ENCODE assay signal across 16 cellular contexts in the genomic region with DNA sequence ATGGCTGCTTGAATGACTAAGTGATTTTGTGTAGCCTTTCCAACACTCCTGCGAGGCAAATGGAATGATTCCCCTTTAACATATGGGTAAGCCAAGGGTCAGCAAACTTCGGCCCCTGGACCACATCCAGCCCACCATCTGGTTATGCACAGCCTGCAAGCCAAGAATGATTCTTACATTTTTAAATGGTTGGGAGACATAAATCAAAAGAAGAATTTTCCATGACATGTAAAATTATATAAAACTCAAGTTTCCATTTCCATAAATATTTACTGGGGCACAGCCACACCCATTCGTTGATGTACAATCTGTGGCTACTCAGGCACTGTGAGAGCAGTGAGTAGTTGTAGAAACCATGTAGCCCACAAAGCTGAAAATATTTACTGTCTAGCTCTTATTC. TPM values are rescaled to one million over a fixed set of nuclear protein-coding genes. Genes with fewer than 3 reads are reported as not detected.
DNase-seq lines count a peak whose midpoint lies in the region; ATAC-seq, FAIRE-seq and TF ChIP-seq lines count a peak whose summit lies in the region.
"Had no signal": no experiment of that assay in that cellular context is flagged by ENCODE, and none has a peak within 500 bp of the region (broad histone marks: within the 10 kb centered on the region; RNA-seq: fewer than 3 reads in every experiment).

No MANE protein-coding gene starts in this region.

- H3K27ac ChIP-seq in fibroblast of lung (ENCODE audit: insufficient read depth, low read length) = peak overlapping the region; percentile 66
- H3K27ac ChIP-seq in mesenchymal stem cell (ENCODE audit: low read length, poor library complexity, severe bottlenecking) = no peak overlapping the region

- H3K4me1 ChIP-seq in fibroblast of lung (ENCODE audit: control insufficient read depth, extremely low read depth, insufficient read depth, low read length) = peaks cover 8% of the 10 kb centered on the region
- peaks cover 5% of the 10 kb centered on the region for H3K4me1 ChIP-seq in mesenchymal stem cell (ENCODE audit: control insufficient read depth, insufficient read depth, low read depth, low read length)

- no peak overlapping the region for H3K23ac ChIP-seq in mesenchymal stem cell (ENCODE audit: low read length in 2 of 2)

- peaks cover 8% of the 10 kb centered on the region for H3K36me3 Mint-ChIP-seq in nephron progenitor cell (ENCODE audit: low read depth)

- no peak for ATAC-seq in HG02678 (IDR thresholded peaks at IDR 0.05; ENCODE audit: unreplicated experiment)

- H2BK120ac ChIP-seq in mesenchymal stem cell (ENCODE audit: low read depth, low read length) = no peak overlapping the region

- no peak overlapping the region for H2AK5ac ChIP-seq in mesenchymal stem cell (ENCODE audit: low read length, severe bottlenecking)

- DNase-seq in AG08395 (ENCODE audit: low spot score) (peak; percentile 57), M059J (ENCODE audit: low read depth) (peak; percentile 7), fibroblast of lung (ENCODE audit: low read depth in 2 of 2) (peak; percentile 68 to 98), mesenchymal stem cell (peak; percentile 24), nephron progenitor cell (no peak), NCI-H774 (lab: John Stamatoyannopoulos, UW) (no peak), GM19239 (ENCODE audit: insufficient read length, low spot score) (no peak)
- DNase-seq: activated naive CD8-positive, alpha-beta T cell treated with anti-CD3 and anti-CD28 coated beads for 36 hours; DMS79; mammary epithelial cell; NCI-H526 treated with DMSO at 0.1 percent for 48 hours; occipital lobe; SHP77; stimulated activated CD8-positive, alpha-beta memory T cell treated with anti-CD3 and anti-CD28 coated beads, Interleukin-4, amount 100 ng/mL, for 48 hours had no signal

- H3K4me3 Mint-ChIP-seq in nephron progenitor cell = no peak overlapping the region
- H3K4me3 Mint-ChIP-seq: activated naive CD8-positive, alpha-beta T cell treated with anti-CD3 and anti-CD28 coated beads for 36 hours had no signal

- 73% methylated on average over 2 of the region's 3 CpGs for WGBS in mesenchymal stem cell

- H2BK5ac ChIP-seq in mesenchymal stem cell (ENCODE audit: low read depth, low read length, poor library complexity, severe bottlenecking) = no peak overlapping the region

- H3K9me3 ChIP-seq in fibroblast of lung (ENCODE audit: control insufficient read depth, insufficient read depth, low read depth, low read length) (no peaks in the 10 kb centered on the region), mesenchymal stem cell (ENCODE audit: control insufficient read depth, low read length) (no peaks in the 10 kb centered on the region)

- H4K20me1 ChIP-seq in fibroblast of lung (ENCODE audit: control insufficient read depth, extremely low read depth, insufficient read depth, low read length) = no peaks in the 10 kb centered on the region

- H2AFZ ChIP-seq in fibroblast of lung (ENCODE audit: low read length) = no peak overlapping the region
- no peak overlapping the region for H2AFZ ChIP-seq in mesenchymal stem cell (ENCODE audit: low read depth, low read length)

- H3K27me3 Mint-ChIP-seq in nephron progenitor cell (ENCODE audit: low read depth, poor library complexity) = peaks cover 3% of the 10 kb centered on the region
- H3K27me3 Mint-ChIP-seq: activated naive CD8-positive, alpha-beta T cell treated with anti-CD3 and anti-CD28 coated beads for 36 hours had no signal

- no peak overlapping the region for H4K8ac ChIP-seq in mesenchymal stem cell (ENCODE audit: low read length)

- TF ChIP-seq CTCF in fibroblast of lung (conservative IDR thresholded peaks at IDR 0.05 in 1 of 2, IDR thresholded peaks at IDR 0.05 in 1 of 2; ENCODE audit: low read depth in 1 of 2, low read length in 2 of 2) = no peak
- no peak for TF ChIP-seq CTCF in nephron progenitor cell (IDR thresholded peaks at IDR 0.05)

- peak overlapping the region in 1 of 2 experiments; percentile 76 for H3K18ac ChIP-seq in mesenchymal stem cell (ENCODE audit: low read depth in 1 of 2, low read length in 2 of 2)

- no peak overlapping the region for H2BK12ac ChIP-seq in mesenchymal stem cell (ENCODE audit: low read length in 2 of 2)

- H3K4me2 ChIP-seq in fibroblast of lung (ENCODE audit: extremely low read depth, insufficient read depth, low read length) (no peak overlapping the region), mesenchymal stem cell (ENCODE audit: low read length, poor library complexity, severe bottlenecking) (no peak overlapping the region)

- H3K4me3 ChIP-seq in fibroblast of lung (replicated peaks in 1 of 4; ENCODE audit: control extremely low read depth in 1 of 4, insufficient read depth in 1 of 4, low read depth in 3 of 4, low read length in 4 of 4) (no peak overlapping the region), mesenchymal stem cell (ENCODE audit: insufficient read depth in 1 of 2, low read depth in 1 of 2, low read length in 2 of 2) (no peak overlapping the region)

- peaks cover 5% of the 10 kb centered on the region for H3K79me1 ChIP-seq in mesenchymal stem cell (replicated peaks; ENCODE audit: low read length, poor library complexity, severe bottlenecking)

- H3K9ac ChIP-seq in fibroblast of lung (ENCODE audit: insufficient read depth, low read length) (no peak overlapping the region), mesenchymal stem cell (ENCODE audit: low read length) (peak overlapping the region; percentile 69)

- H3K9me3 Mint-ChIP-seq in nephron progenitor cell = peaks cover 11% of the 10 kb centered on the region

- no peak overlapping the region for H3K27ac Mint-ChIP-seq in nephron progenitor cell
- H3K27ac Mint-ChIP-seq: activated naive CD8-positive, alpha-beta T cell treated with anti-CD3 and anti-CD28 coated beads for 36 hours had no signal

- no peak overlapping the region for H4K91ac ChIP-seq in mesenchymal stem cell (ENCODE audit: low read length)

- H3K36me3 ChIP-seq in fibroblast of lung (ENCODE audit: control insufficient read depth, insufficient read depth, low read length) (peaks cover 4% of the 10 kb centered on the region), mesenchymal stem cell (ENCODE audit: control insufficient read depth in 1 of 2, insufficient read depth in 2 of 2, low read depth in 1 of 2, low read length in 2 of 2) (peaks cover 8 to 15% of the 10 kb centered on the region in 2 experiments)

- FAIRE-seq in GM19239 (lab: Jason Lieb, UNC) = no peak
- FAIRE-seq: TTC549 had no signal

- no peak overlapping the region for H2BK15ac ChIP-seq in mesenchymal stem cell (ENCODE audit: low read depth, poor library complexity, severe bottlenecking)

- H3K27me3 ChIP-seq in fibroblast of lung (ENCODE audit: control insufficient read depth, insufficient read depth, low read length) (no peaks in the 10 kb centered on the region), mesenchymal stem cell (ENCODE audit: control insufficient read depth in 1 of 2, insufficient read depth in 1 of 2, low read length in 2 of 2) (no peaks in the 10 kb centered on the region)

- no peak overlapping the region for H3K14ac ChIP-seq in mesenchymal stem cell (ENCODE audit: low read length in 2 of 2)

- H3K4me1 Mint-ChIP-seq in nephron progenitor cell = peaks cover 5% of the 10 kb centered on the region

- no peak overlapping the region for H3K4ac ChIP-seq in mesenchymal stem cell (ENCODE audit: low read depth in 1 of 2, low read length in 2 of 2)

- H3K79me2 ChIP-seq in fibroblast of lung (ENCODE audit: control insufficient read depth, insufficient read depth, low read length) = no peaks in the 10 kb centered on the region

RNA-seq across cellular contexts. Expression of gene SLC8B1, which starts 9.0 kb away (rescaled TPM):
- 8.0 and 12.8 TPM in 2 replicates for total RNA-seq in M059J (2014; rRNA removed; shearing (Covaris generic))
- total RNA-seq in fibroblast of lung = 14.6 and 16.8 TPM in 2 replicates
- polyA plus RNA-seq in fibroblast of lung = 10.4 and 16.7 TPM in 2 replicates
- 9.4 and 14.3 TPM in 2 replicates for polyA plus RNA-seq in fibroblast of lung (2012)
- polyA minus RNA-seq in fibroblast of lung (ENCODE audit: low replicate concordance) = 69.9 and 147 TPM in 2 replicates
- 9.5 TPM for polyA plus RNA-seq in mesenchymal stem cell (2013, experiment 1 of 2)
- polyA plus RNA-seq in mesenchymal stem cell (2013, experiment 2 of 2) = 9.8 TPM

RNA-seq across cellular contexts. Expression of gene PLBD2, which starts 32.4 kb away (rescaled TPM):
- total RNA-seq in M059J (2014; rRNA removed; shearing (Covaris generic)) = 14.3 and 22.8 TPM in 2 replicates
- 28.2 and 35.5 TPM in 2 replicates for total RNA-seq in fibroblast of lung
- 11.7 and 11.9 TPM in 2 replicates for polyA plus RNA-seq in fibroblast of lung
- 48.5 and 61.6 TPM in 2 replicates for polyA plus RNA-seq in fibroblast of lung (2012)
- polyA minus RNA-seq in fibroblast of lung (ENCODE audit: low replicate concordance) = 72.0 and 104 TPM in 2 replicates
- 165 TPM for polyA plus RNA-seq in mesenchymal stem cell (2013, experiment 1 of 2)
- polyA plus RNA-seq in mesenchymal stem cell (2013, experiment 2 of 2) = 149 TPM

Comparison
In these comparisons a context has a peak if more than half of its experiments do, and no peak if none do; other contexts are left out.
1. DNase-seq: peak in AG08395 (single experiment), M059J (single experiment), fibroblast of lung (2 of 2) and mesenchymal stem cell (single experiment); none in nephron progenitor cell (single experiment), NCI-H774 (single experiment) and GM19239 (single experiment).